ENCODE assay signal across 1 cellular context in the genomic region with DNA sequence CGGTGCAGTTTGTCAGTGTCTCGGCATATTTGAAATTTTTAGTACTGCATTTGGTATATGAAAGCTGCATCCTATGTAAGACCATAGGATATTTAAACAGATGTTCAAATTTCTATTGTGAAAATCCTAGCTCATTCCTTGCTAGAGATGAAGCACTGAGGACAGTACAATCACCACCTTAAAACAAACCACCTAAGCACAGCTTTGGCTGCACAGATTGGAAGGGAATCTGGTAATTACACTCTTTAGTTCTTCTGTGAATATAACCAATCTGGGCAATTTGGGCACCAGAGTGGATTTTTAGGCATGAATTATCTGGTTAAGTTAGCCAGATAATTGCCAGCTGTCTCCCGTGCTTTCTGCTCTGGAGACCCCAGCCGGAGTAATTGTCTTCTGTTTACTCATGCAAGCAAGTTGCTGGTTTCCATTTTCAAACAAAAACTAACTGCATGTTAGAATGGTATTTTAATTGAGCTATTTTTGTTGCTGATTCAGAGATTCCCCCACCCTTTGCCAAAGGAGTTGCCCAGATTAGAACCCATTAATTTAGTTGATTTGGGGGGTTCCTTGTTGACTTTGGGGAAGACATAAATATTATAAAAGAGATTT.
TF ChIP-seq lines count a peak whose summit lies in the region.

No MANE protein-coding gene starts in this region.

TF ChIP-seq in WTC11, 78 proteins besides CTCF, POLR2A, EP300 and RAD21 (continued from another document):
- TF ChIP-seq, protein P1, sequence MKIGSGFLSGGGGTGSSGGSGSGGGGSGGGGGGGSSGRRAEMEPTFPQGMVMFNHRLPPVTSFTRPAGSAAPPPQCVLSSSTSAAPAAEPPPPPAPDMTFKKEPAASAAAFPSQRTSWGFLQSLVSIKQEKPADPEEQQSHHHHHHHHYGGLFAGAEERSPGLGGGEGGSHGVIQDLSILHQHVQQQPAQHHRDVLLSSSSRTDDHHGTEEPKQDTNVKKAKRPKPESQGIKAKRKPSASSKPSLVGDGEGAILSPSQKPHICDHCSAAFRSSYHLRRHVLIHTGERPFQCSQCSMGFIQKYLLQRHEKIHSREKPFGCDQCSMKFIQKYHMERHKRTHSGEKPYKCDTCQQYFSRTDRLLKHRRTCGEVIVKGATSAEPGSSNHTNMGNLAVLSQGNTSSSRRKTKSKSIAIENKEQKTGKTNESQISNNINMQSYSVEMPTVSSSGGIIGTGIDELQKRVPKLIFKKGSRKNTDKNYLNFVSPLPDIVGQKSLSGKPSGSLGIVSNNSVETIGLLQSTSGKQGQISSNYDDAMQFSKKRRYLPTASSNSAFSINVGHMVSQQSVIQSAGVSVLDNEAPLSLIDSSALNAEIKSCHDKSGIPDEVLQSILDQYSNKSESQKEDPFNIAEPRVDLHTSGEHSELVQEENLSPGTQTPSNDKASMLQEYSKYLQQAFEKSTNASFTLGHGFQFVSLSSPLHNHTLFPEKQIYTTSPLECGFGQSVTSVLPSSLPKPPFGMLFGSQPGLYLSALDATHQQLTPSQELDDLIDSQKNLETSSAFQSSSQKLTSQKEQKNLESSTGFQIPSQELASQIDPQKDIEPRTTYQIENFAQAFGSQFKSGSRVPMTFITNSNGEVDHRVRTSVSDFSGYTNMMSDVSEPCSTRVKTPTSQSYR (CRISPR knock-in tag; IDR thresholded peaks at IDR 0.05), result no peak
- TF ChIP-seq TEAD1 (CRISPR knock-in tag; IDR thresholded peaks at IDR 0.05), result no peak
- no peak for TF ChIP-seq SOX15 (CRISPR knock-in tag; IDR thresholded peaks at IDR 0.05)
- TF ChIP-seq ZNF416 (CRISPR knock-in tag; IDR thresholded peaks at IDR 0.05), result no peak
- TF ChIP-seq KAT7 (CRISPR knock-in tag; IDR thresholded peaks at IDR 0.05; ENCODE audit: borderline replicate concordance), result no peak
- TF ChIP-seq NFYB (CRISPR knock-in tag; conservative IDR thresholded peaks at IDR 0.05; ENCODE audit: low read depth), result no peak
- TF ChIP-seq, protein P2, sequence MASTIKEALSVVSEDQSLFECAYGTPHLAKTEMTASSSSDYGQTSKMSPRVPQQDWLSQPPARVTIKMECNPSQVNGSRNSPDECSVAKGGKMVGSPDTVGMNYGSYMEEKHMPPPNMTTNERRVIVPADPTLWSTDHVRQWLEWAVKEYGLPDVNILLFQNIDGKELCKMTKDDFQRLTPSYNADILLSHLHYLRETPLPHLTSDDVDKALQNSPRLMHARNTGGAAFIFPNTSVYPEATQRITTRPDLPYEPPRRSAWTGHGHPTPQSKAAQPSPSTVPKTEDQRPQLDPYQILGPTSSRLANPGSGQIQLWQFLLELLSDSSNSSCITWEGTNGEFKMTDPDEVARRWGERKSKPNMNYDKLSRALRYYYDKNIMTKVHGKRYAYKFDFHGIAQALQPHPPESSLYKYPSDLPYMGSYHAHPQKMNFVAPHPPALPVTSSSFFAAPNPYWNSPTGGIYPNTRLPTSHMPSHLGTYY (CRISPR knock-in tag; IDR thresholded peaks at IDR 0.05), result no peak
- no peak for TF ChIP-seq ZNF396 (CRISPR knock-in tag; IDR thresholded peaks at IDR 0.05; ENCODE audit: borderline replicate concordance)
- TF ChIP-seq, protein P3, sequence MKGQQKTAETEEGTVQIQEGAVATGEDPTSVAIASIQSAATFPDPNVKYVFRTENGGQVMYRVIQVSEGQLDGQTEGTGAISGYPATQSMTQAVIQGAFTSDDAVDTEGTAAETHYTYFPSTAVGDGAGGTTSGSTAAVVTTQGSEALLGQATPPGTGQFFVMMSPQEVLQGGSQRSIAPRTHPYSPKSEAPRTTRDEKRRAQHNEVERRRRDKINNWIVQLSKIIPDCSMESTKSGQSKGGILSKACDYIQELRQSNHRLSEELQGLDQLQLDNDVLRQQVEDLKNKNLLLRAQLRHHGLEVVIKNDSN (CRISPR knock-in tag; IDR thresholded peaks at IDR 0.05), result no peak
- no peak for TF ChIP-seq ATF1 (CRISPR knock-in tag; IDR thresholded peaks at IDR 0.05)
- TF ChIP-seq, protein P4, sequence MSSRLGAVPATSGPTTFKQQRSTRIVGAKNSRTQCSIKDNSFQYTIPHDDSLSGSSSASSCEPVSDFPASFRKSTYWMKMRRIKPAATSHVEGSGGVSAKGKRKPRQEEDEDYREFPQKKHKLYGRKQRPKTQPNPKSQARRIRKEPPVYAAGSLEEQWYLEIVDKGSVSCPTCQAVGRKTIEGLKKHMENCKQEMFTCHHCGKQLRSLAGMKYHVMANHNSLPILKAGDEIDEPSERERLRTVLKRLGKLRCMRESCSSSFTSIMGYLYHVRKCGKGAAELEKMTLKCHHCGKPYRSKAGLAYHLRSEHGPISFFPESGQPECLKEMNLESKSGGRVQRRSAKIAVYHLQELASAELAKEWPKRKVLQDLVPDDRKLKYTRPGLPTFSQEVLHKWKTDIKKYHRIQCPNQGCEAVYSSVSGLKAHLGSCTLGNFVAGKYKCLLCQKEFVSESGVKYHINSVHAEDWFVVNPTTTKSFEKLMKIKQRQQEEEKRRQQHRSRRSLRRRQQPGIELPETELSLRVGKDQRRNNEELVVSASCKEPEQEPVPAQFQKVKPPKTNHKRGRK (CRISPR knock-in tag; IDR thresholded peaks at IDR 0.05; ENCODE audit: borderline replicate concordance), result no peak
- TF ChIP-seq ELF4 (CRISPR knock-in tag; IDR thresholded peaks at IDR 0.05; ENCODE audit: low read depth), result no peak
- TF ChIP-seq CREM (CRISPR knock-in tag; IDR thresholded peaks at IDR 0.05), result no peak
TF ChIP-seq in WTC11: peak in this region for 0.
